Comparison of ENCODE assay signal across 10 cellular contexts in genomic region chr5:145718956-145719355, GRCh38.
DNase-seq lines count a peak whose midpoint lies in the region; ATAC-seq and TF ChIP-seq lines count a peak whose summit lies in the region.
"Had no signal": no experiment of that assay in that cellular context is flagged by ENCODE, and none has a peak within 500 bp of the region (broad histone marks: within the 10 kb centered on the region; RNA-seq: fewer than 3 reads in every experiment).

No MANE protein-coding gene starts in this region.

- no peak for TF ChIP-seq EP300 in Ishikawa (IDR thresholded peaks at IDR 0.05; ENCODE audit: borderline replicate concordance)

- H3K4me1 ChIP-seq in BE2C = no peaks in the 10 kb centered on the region
- H3K4me1 ChIP-seq in liver (ENCODE audit: control insufficient read depth in 4 of 4, insufficient read depth in 4 of 4, low read length in 3 of 4) = no peaks in the 10 kb centered on the region
- H3K4me1 ChIP-seq: SJCRH30 had no signal

- no peak overlapping the region for H3K27ac ChIP-seq in liver (ENCODE audit: low read depth in 1 of 2, low read length in 2 of 2)
- H3K27ac ChIP-seq: SJCRH30 had no signal

- no peak overlapping the region for H3K9ac ChIP-seq in liver (ENCODE audit: low read depth in 1 of 2, low read length in 2 of 2)

- peak; percentile 27; the same call in 1 of the 2 replicates for TF ChIP-seq CTCF in BE2C (IDR thresholded peaks at IDR 0.05; ENCODE audit: low read depth, low read length)
- TF ChIP-seq CTCF in liver (IDR thresholded peaks at IDR 0.05; ENCODE audit: low read depth, low read length, missing input control) = no peak

- H3K9me3 ChIP-seq in BE2C (no peaks in the 10 kb centered on the region), liver (ENCODE audit: control insufficient read depth in 4 of 4, low read length in 3 of 4) (no peaks in the 10 kb centered on the region)
- H3K9me3 ChIP-seq: SJCRH30 had no signal

- peak; percentile 64 for TF ChIP-seq RAD21 in Ishikawa (IDR thresholded peaks at IDR 0.05; ENCODE audit: low read depth)
- peak; percentile 34 to 45 for TF ChIP-seq RAD21 in liver (IDR thresholded peaks at IDR 0.05)

- H3K4me3 ChIP-seq in BE2C (ENCODE audit: low read depth, low read length) (no peak overlapping the region), liver (ENCODE audit: low read depth in 1 of 3, low read length in 3 of 3) (no peak overlapping the region)
- H3K4me3 ChIP-seq: SJCRH30 had no signal

- in situ Hi-C loops in T47D (cut with HindIII; ENCODE audit: low pct_unique_long_range_greater_than_20kb, low sequenced_read_pairs) = no loop called here

- H3K36me3 ChIP-seq in BE2C (no peaks in the 10 kb centered on the region), liver (ENCODE audit: control insufficient read depth in 4 of 4, insufficient read depth in 3 of 4, low read depth in 1 of 4, low read length in 3 of 4) (no peaks in the 10 kb centered on the region)
- H3K36me3 ChIP-seq: SJCRH30 had no signal

- H3K27me3 ChIP-seq in BE2C (no peaks in the 10 kb centered on the region), liver (ENCODE audit: control insufficient read depth in 4 of 4, insufficient read depth in 4 of 4, low read length in 3 of 4) (no peaks in the 10 kb centered on the region)

- 97% methylated on average over 1 of the region's 1 CpG for WGBS in liver

- ATAC-seq in GM21381 (IDR thresholded peaks at IDR 0.05; ENCODE audit: unreplicated experiment) = no peak
- ATAC-seq: naive thymus-derived CD8-positive, alpha-beta T cell had no signal

- DNase-seq in BE2C (no peak), T47D (ENCODE audit: low read depth in 1 of 2, low spot score in 1 of 2) (peak; percentile 20 to 68), middle frontal gyrus (ENCODE audit: extremely low spot score, low spot score) (no peak), islet precursor cell (no peak)
- DNase-seq in activated CD4-positive, alpha-beta T cell treated with anti-CD3 and anti-CD28 coated beads, Interleukin-2, amount 50 U/mL, for 4 hours = no peak
- DNase-seq: naive thymus-derived CD8-positive, alpha-beta T cell had no signal

TF ChIP-seq in Ishikawa, 13 proteins besides CTCF, POLR2A, EP300 and RAD21:
- TF ChIP-seq YY1 (IDR thresholded peaks at IDR 0.05; ENCODE audit: low read depth) (no peak), EGR1 (IDR thresholded peaks at IDR 0.05) (no peak), MAX (IDR thresholded peaks at IDR 0.05) (no peak), FOXM1 (IDR thresholded peaks at IDR 0.05; ENCODE audit: borderline replicate concordance, low read depth) (no peak), CEBPB (IDR thresholded peaks at IDR 0.05) (no peak), ZBTB7A (IDR thresholded peaks at IDR 0.05; ENCODE audit: low read depth) (no peak), TAF1 (IDR thresholded peaks at IDR 0.05; ENCODE audit: low read depth) (no peak), NFIC (IDR thresholded peaks at IDR 0.05) (no peak), TEAD4 (IDR thresholded peaks at IDR 0.05) (no peak), USF1 (IDR thresholded peaks at IDR 0.05) (no peak), TCF12 (IDR thresholded peaks at IDR 0.05; ENCODE audit: low read depth) (no peak), REST (IDR thresholded peaks at IDR 0.05; ENCODE audit: low read depth) (no peak), CREB1 (IDR thresholded peaks at IDR 0.05; ENCODE audit: low read depth) (no peak)

TF ChIP-seq in liver, 16 proteins besides CTCF, POLR2A, EP300 and RAD21:
- no peak for TF ChIP-seq FOXA1 (IDR thresholded peaks at IDR 0.05)
- no peak for TF ChIP-seq FOXA2 (IDR thresholded peaks at IDR 0.05)
- no peak for TF ChIP-seq EGR1 (IDR thresholded peaks at IDR 0.05; ENCODE audit: low read depth in 2 of 2)
TF ChIP-seq in liver: peak in this region for 0.

Comparison
In these comparisons a context has a peak if more than half of its experiments do, and no peak if none do; other contexts are left out.
1. DNase-seq: peak in T47D (2 of 2); none in BE2C (single experiment), middle frontal gyrus (single experiment), activated CD4-positive, alpha-beta T cell treated with anti-CD3 and anti-CD28 coated beads, Interleukin-2, amount 50 U/mL, for 4 hours (0 of 2) and islet precursor cell (single experiment).